In genomic region chr1:46231231-46231630, GRCh38 we compare ENCODE assay signal across 7 cellular contexts. TPM values are rescaled to one million over a fixed set of nuclear protein-coding genes. Genes with fewer than 3 reads are reported as not detected.
"Had no signal": no experiment of that assay in that cellular context is flagged by ENCODE, and none has a peak within 500 bp of the region (broad histone marks: within the 10 kb centered on the region; RNA-seq: fewer than 3 reads in every experiment).

No MANE protein-coding gene starts in this region.

RNA-seq across cellular contexts. Expression of gene P3R3URF, which starts 54.9 kb away (rescaled TPM):
- total RNA-seq: GM23248, GM23338, H1, H4, H7, H9, HFFc6 had no signal
- polyA plus RNA-seq: GM23248, GM23338, H1 had no signal

RNA-seq across cellular contexts. Expression of gene TSPAN1, which starts 56.3 kb away (rescaled TPM):
- total RNA-seq: GM23248, GM23338, H1, H7, H9 had no signal
- polyA plus RNA-seq: GM23338 had no signal
